In genomic region chr4:145732895-145733880, GRCh38 we compare ENCODE assay signal across 8 cellular contexts. TPM values are rescaled to one million over a fixed set of nuclear protein-coding genes. Genes with fewer than 3 reads are reported as not detected.
DNase-seq lines count a peak whose midpoint lies in the region; ATAC-seq and TF ChIP-seq lines count a peak whose summit lies in the region.

No MANE protein-coding gene starts in this region.

- H3K27ac ChIP-seq in VCaP, result peak overlapping the region; percentile 76

- no peaks in the 10 kb centered on the region for H3K9me3 ChIP-seq in iPS-18c (ENCODE audit: control insufficient read depth, insufficient read depth, low read length)
- no peaks in the 10 kb centered on the region for H3K9me3 ChIP-seq in skeletal muscle satellite cell (replicated peaks; ENCODE audit: low read length)

- H3K4me3 ChIP-seq in iPS-18c (ENCODE audit: insufficient read depth, low read depth, low read length) (peak overlapping the region; percentile 62; the same call in 1 of the 2 replicates), skeletal muscle satellite cell (ENCODE audit: low read length) (peak overlapping the region; percentile 69)

- H3K4me1 ChIP-seq in skeletal muscle satellite cell (ENCODE audit: control insufficient read depth, insufficient read depth, low read length), result peaks cover 46% of the 10 kb centered on the region

- peak overlapping the region; percentile 88 for H3K9ac ChIP-seq in skeletal muscle satellite cell (ENCODE audit: low read depth, low read length)

- H3K36me3 ChIP-seq in skeletal muscle satellite cell (ENCODE audit: insufficient read depth, low read length), result no peaks in the 10 kb centered on the region

- in situ Hi-C loops in T47D (cut with HindIII; ENCODE audit: low pct_unique_long_range_greater_than_20kb, low sequenced_read_pairs), result no loop called here

- no peak for TF ChIP-seq CTCF in VCaP (conservative IDR thresholded peaks at IDR 0.05)

- no peaks in the 10 kb centered on the region for H3K27me3 ChIP-seq in skeletal muscle satellite cell (ENCODE audit: control insufficient read depth, insufficient read depth, low read length)

- ATAC-seq in HG03064 (IDR thresholded peaks at IDR 0.05; ENCODE audit: low read depth, unreplicated experiment), result peak; percentile 94

- DNase-seq in SIG-M5 treated with dmso at 0.1 percent for 504 hours (lab: John Stamatoyannopoulos, UW; ENCODE audit: unreplicated experiment) (peak; percentile 72), SIG-M5 (lab: John Stamatoyannopoulos, UW) (no peak), NCI-H2107 treated with DMSO at 0.1 percent for 48 hours (lab: John Stamatoyannopoulos, UW; ENCODE audit: unreplicated experiment) (peak; percentile 22), T47D (ENCODE audit: low read depth in 1 of 2, low spot score in 1 of 2) (peak; percentile 62 to 93)

- peak overlapping the region; percentile 82 for H3K4me2 ChIP-seq in skeletal muscle satellite cell (ENCODE audit: low read length)

RNA-seq across cellular contexts. Expression of gene C4orf51, which starts 53.2 kb away (rescaled TPM):
- not detected in 2 replicates for total RNA-seq in skeletal muscle satellite cell (2012; rRNA removed)
